Comparison of ENCODE assay signal across 8 cellular contexts in the genomic region with DNA sequence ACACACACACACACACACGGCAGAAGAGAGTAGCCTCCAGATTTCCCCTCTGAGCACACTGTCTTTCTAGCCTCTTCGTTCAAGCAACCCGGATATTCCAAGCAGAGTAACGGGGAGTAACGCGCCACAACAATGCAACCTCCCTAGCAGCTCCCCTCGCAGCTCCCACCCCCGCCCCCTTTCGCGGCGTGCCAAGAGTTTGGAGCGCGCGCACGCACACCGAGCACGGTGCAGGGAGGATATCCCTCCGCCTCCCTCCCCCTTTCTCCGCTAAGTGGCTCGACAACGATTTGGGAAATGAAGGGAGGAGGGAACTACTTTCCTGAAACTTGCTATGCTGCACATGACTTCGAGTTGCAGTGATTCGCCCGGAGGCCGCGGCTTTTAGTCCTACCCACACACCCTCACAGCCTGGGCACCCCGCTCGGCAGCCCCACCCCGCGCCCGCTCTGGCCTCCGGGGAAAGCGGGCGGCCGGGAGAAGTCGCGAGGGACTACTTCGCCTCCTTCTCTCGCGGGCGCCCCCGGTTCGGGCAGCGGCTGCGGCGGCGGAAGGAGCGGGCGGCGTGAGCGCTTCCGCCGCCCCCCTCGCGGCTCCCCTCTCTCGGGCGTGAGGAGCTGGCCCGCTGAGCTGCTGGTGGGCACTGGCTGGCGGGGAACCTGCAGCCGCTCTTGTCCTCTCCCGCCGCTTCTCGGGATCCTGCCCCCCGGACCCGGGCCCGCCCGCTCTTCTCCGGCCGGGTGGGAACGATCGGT. TPM values are rescaled to one million over a fixed set of nuclear protein-coding genes. Genes with fewer than 3 reads are reported as not detected.
DNase-seq lines count a peak whose midpoint lies in the region; ATAC-seq, FAIRE-seq and TF ChIP-seq lines count a peak whose summit lies in the region.

No MANE protein-coding gene starts in this region.

- H3K4me2 ChIP-seq in HepG2 (ENCODE audit: low read depth, low read length): peak overlapping the region; percentile 90

- CTCF ChIA-PET in HepG2 (lab: Yijun Ruan, JAX; ENCODE audit: low intra/inter-chr PET ratio, low total read pairs): interaction anchor here (2.3 kb wide), 1 partner anchor 102 kb away, joined by 6 read pairs; no protein-coding TSS in a partner anchor

- H3K9me3 ChIP-seq in HepG2 (ENCODE audit: low read length): no peaks in the 10 kb centered on the region

- DNase-seq in AG09309 (ENCODE audit: low read depth) (peak; percentile 99), NCI-H748 treated with DMSO at 0.1 percent for 48 hours (lab: John Stamatoyannopoulos, UW) (peak; percentile 36), dorsolateral prefrontal cortex (peak; percentile 70 to 87 (median 82)), HepG2 (ENCODE audit: low spot score) (peak; percentile 91)
- peak; percentile 43 to 49 for DNase-seq in activated CD4-positive, alpha-beta T cell treated with anti-CD3 and anti-CD28 coated beads, Interleukin-2, amount 50 U/mL, for 4 hours
- DNase-seq in stimulated activated CD4-positive, alpha-beta T cell treated with anti-CD3 and anti-CD28 coated beads, Interleukin-2, amount 100 ng/mL, for 24 hours: peak; percentile 70 to 76

- H3K27ac ChIP-seq in dorsolateral prefrontal cortex (peak overlapping the region; percentile 87 to 100 (median 98)), HepG2 (ENCODE audit: extremely low read length, insufficient read depth, low read length) (peak overlapping the region; percentile 97)

- TF ChIP-seq CTCF in AG09309 (IDR thresholded peaks at IDR 0.05; ENCODE audit: control insufficient read depth, insufficient read depth, low read depth, low read length, missing control alignments) (no peak), dorsolateral prefrontal cortex (IDR thresholded peaks at IDR 0.05 in 54 of 56, conservative IDR thresholded peaks at IDR 0.05 in 2 of 56; ENCODE audit: low read depth in 1 of 56, partially characterized antibody in 56 of 56) (peak in 9 of 56 donors; percentile 4 to 25 (median 14)), HepG2 (CRISPR knock-in tag; IDR thresholded peaks at IDR 0.05) (no peak)

- H3K4me1 ChIP-seq in HepG2 (ENCODE audit: insufficient read depth, low read length): peaks cover 25% of the 10 kb centered on the region

- TF ChIP-seq POLR2A in HepG2 (IDR thresholded peaks at IDR 0.05; ENCODE audit: insufficient read depth in 1 of 2, low read depth in 2 of 2, low read length in 2 of 2): peak; percentile 40 to 85; a peak in 3 of 4 replicates

- H2AFZ ChIP-seq in HepG2 (ENCODE audit: low read length): peak overlapping the region; percentile 61

- TF ChIP-seq EP300 in HepG2 (IDR thresholded peaks at IDR 0.05; ENCODE audit: low read depth in 2 of 2, low read length in 2 of 2) (no peak; a peak in 1 of 4 replicates), HepG2 (CRISPR knock-in tag; IDR thresholded peaks at IDR 0.05; ENCODE audit: borderline replicate concordance) (no peak)

- peak overlapping the region; percentile 98 for H3K4me3 ChIP-seq in AG09309 (ENCODE audit: control insufficient read depth, low read depth, low read length)
- H3K4me3 ChIP-seq in dorsolateral prefrontal cortex: peak overlapping the region; percentile 62 to 97 (median 88)
- H3K4me3 ChIP-seq in HepG2 (replicated peaks in 1 of 3; ENCODE audit: insufficient read depth in 1 of 3, low read depth in 2 of 3, low read length in 3 of 3): peak overlapping the region; percentile 78 to 84 (median 82)

- H3K36me3 ChIP-seq in HepG2 (replicated peaks in 1 of 2; ENCODE audit: control insufficient read depth in 1 of 2, insufficient read depth in 2 of 2, low read length in 2 of 2): no peaks in the 10 kb centered on the region

- no peak for TF ChIP-seq RAD21 in HepG2 (CRISPR knock-in tag; IDR thresholded peaks at IDR 0.05)

- H3K79me2 ChIP-seq in HepG2 (ENCODE audit: insufficient read depth, low read length): peaks cover 40% of the 10 kb centered on the region

- peak; percentile 18 for FAIRE-seq in HepG2 (lab: Jason Lieb, UNC)

- no peaks in the 10 kb centered on the region for H3K27me3 ChIP-seq in dorsolateral prefrontal cortex
- H3K27me3 ChIP-seq in HepG2 (ENCODE audit: control insufficient read depth in 1 of 2, insufficient read depth in 2 of 2, low read length in 2 of 2): no peaks in the 10 kb centered on the region; a peak in 1 of 5 replicates

- intact Hi-C loops in dorsolateral prefrontal cortex (cut with DNase I): loop anchor here (1.0 to 5.0 kb wide), 11 partner anchors 25 to 255 kb away; partner anchors contain the start of gene FAM98B (in 1 of the 2)
- intact Hi-C loops in HepG2 (cut with micrococcal nuclease; ENCODE audit: unreplicated experiment): loop anchor here (1.0 kb wide), 2 partner anchors 102 to 180 kb away; no protein-coding TSS in a partner anchor

- POLR2A ChIA-PET in HepG2 (lab: Yijun Ruan, JAX): interaction anchor here (0.8 to 3.7 kb wide), 14 partner anchors 8 to 202 kb away, joined by 3 to 29 read pairs (median 4); partner anchors contain the start of gene FAM98B

- peak overlapping the region; percentile 85 for H3K9ac ChIP-seq in HepG2 (ENCODE audit: insufficient read depth, low read depth, low read length)

- BruUV-seq in HepG2 (replicated peaks; lab: Mats Ljungman, UMichigan): no TSS peak

- 0% methylated on average over 7 of the region's 71 CpGs for WGBS in HepG2 (ENCODE audit: low lambda C conversion rate)

- in situ Hi-C loops in HepG2 (cut with HindIII; ENCODE audit: extremely low pct_ligation_motif_present, low pct_unique_long_range_greater_than_20kb): loop anchor here (10.0 kb wide), 1 partner anchor 177 kb away; no protein-coding TSS in a partner anchor

- ATAC-seq in GM19035 (IDR thresholded peaks at IDR 0.05; ENCODE audit: unreplicated experiment): peak; percentile 44
- peak; percentile 39 for ATAC-seq in HG03442 (IDR thresholded peaks at IDR 0.05; ENCODE audit: unreplicated experiment)
- peak; percentile 78 for ATAC-seq in HepG2

- peaks cover 11% of the 10 kb centered on the region; the same call in 1 of the 2 replicates for H4K20me1 ChIP-seq in HepG2 (ENCODE audit: insufficient read depth, low read length)

TF ChIP-seq in HepG2, 621 proteins besides CTCF, POLR2A, EP300 and RAD21 (continues in another document):
- TF ChIP-seq, protein P1, sequence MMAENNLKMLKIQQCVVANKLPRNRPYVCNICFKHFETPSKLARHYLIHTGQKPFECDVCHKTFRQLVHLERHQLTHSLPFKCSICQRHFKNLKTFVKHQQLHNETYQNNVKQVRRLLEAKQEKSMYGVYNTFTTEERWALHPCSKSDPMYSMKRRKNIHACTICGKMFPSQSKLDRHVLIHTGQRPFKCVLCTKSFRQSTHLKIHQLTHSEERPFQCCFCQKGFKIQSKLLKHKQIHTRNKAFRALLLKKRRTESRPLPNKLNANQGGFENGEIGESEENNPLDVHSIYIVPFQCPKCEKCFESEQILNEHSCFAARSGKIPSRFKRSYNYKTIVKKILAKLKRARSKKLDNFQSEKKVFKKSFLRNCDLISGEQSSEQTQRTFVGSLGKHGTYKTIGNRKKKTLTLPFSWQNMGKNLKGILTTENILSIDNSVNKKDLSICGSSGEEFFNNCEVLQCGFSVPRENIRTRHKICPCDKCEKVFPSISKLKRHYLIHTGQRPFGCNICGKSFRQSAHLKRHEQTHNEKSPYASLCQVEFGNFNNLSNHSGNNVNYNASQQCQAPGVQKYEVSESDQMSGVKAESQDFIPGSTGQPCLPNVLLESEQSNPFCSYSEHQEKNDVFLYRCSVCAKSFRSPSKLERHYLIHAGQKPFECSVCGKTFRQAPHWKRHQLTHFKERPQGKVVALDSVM (CRISPR knock-in tag; IDR thresholded peaks at IDR 0.05): peak; percentile 18; the same call in 1 of the 2 replicates
- peak; percentile 65; the same call in 1 of the 2 replicates for TF ChIP-seq KDM5A (IDR thresholded peaks at IDR 0.05; ENCODE audit: borderline replicate concordance, low read length)
- TF ChIP-seq ZNF780A (CRISPR knock-in tag; IDR thresholded peaks at IDR 0.05): 0 out of 2 replicates have a peak, but pooled peaks have one; percentile 22
- no peak for TF ChIP-seq ZFP90 (CRISPR knock-in tag; IDR thresholded peaks at IDR 0.05; ENCODE audit: borderline replicate concordance)
- peak; percentile 69; the same call in 1 of the 2 replicates for TF ChIP-seq ZNF782 (CRISPR knock-in tag; IDR thresholded peaks at IDR 0.05; ENCODE audit: borderline replicate concordance)
- no peak; the same call in 1 of the 2 replicates for TF ChIP-seq KLF12 (CRISPR knock-in tag; IDR thresholded peaks at IDR 0.05; ENCODE audit: borderline replicate concordance)
- no peak for TF ChIP-seq ZBTB21 (CRISPR knock-in tag; IDR thresholded peaks at IDR 0.05)

RNA-seq across cellular contexts. Expression of gene SPRED1, which starts 0.7 kb away (rescaled TPM):
- total RNA-seq in dorsolateral prefrontal cortex (10 to 100 TPM; 32.0 to 67.9 (median 45.7) TPM), HepG2 (2016; rRNA removed; fragmentation: Illumina TruSeq; extraction: Trizol) (9.4 and 9.6 TPM in 2 replicates)
- 3.8 and 3.9 TPM in 2 replicates for total RNA-seq in HepG2 (2016; cell fraction: cytosol; rRNA removed; fragmentation: Illumina TruSeq; extraction: Trizol; ENCODE audit: low read depth)
- 8.8 and 10.3 TPM in 2 replicates for total RNA-seq in HepG2 (2016; cell fraction: insoluble cytoplasmic fraction; rRNA removed; fragmentation: Illumina TruSeq; extraction: Trizol)
- total RNA-seq in HepG2 (2016; cell fraction: membrane; rRNA removed; fragmentation: Illumina TruSeq; extraction: Trizol): 6.7 and 8.9 TPM in 2 replicates
- total RNA-seq in HepG2 (2016; cell fraction: nucleus; rRNA removed; fragmentation: Illumina TruSeq; extraction: Trizol): 9.2 and 11.1 TPM in 2 replicates
- 3.4 and 3.8 TPM in 2 replicates for polyA plus RNA-seq in HepG2 (2011; rRNA removed)
- 1.4 and 2.6 TPM in 2 replicates for polyA plus RNA-seq in HepG2 (2011; cell fraction: cytosol; rRNA removed)
- 3.3 and 3.7 TPM in 2 replicates for polyA plus RNA-seq in HepG2 (2011; cell fraction: nucleus; rRNA removed)
- 7.2 and 8.0 TPM in 2 replicates for polyA plus RNA-seq in HepG2 (2012)
- 0.54 and 0.76 TPM in 2 replicates for polyA plus RNA-seq in HepG2 (2016; cell fraction: cytosol; fragmentation: Illumina TruSeq; extraction: Trizol; ENCODE audit: low read depth)
- polyA plus RNA-seq in HepG2 (2016; cell fraction: insoluble cytoplasmic fraction; fragmentation: Illumina TruSeq; extraction: Trizol; ENCODE audit: low read depth): 7.2 and 7.7 TPM in 2 replicates
- 2.1 and 2.6 TPM in 2 replicates for polyA plus RNA-seq in HepG2 (2016; cell fraction: membrane; fragmentation: Illumina TruSeq; extraction: Trizol; ENCODE audit: low read depth)
- polyA plus RNA-seq in HepG2 (2016; cell fraction: nucleus; fragmentation: Illumina TruSeq; extraction: Trizol; ENCODE audit: insufficient read depth, low read depth): 5.9 and 6.9 TPM in 2 replicates
- 2.6 and 7.2 TPM in 2 replicates for polyA minus RNA-seq in HepG2 (2011; rRNA and poly(A)+ RNA removed; ENCODE audit: low replicate concordance)
- 8.4 and 9.2 TPM in 2 replicates for polyA minus RNA-seq in HepG2 (2011; cell fraction: cytosol; rRNA and poly(A)+ RNA removed)
- 33.1 and 35.3 TPM in 2 replicates for polyA minus RNA-seq in HepG2 (2011; cell fraction: nucleus; rRNA and poly(A)+ RNA removed)

Comparison
In these comparisons a context has a peak if more than half of its experiments do, and no peak if none do; other contexts are left out.
1. Peak in every context shown above with its lines: DNase-seq, ATAC-seq, H3K4me3 ChIP-seq and H3K27ac ChIP-seq.
2. DNase-seq: peak in every context shown above with its lines; median percentile 99 in AG09309; 91 in HepG2; 82 in dorsolateral prefrontal cortex; 73 in stimulated activated CD4-positive, alpha-beta T cell treated with anti-CD3 and anti-CD28 coated beads, Interleukin-2, amount 100 ng/mL, for 24 hours; 46 in activated CD4-positive, alpha-beta T cell treated with anti-CD3 and anti-CD28 coated beads, Interleukin-2, amount 50 U/mL, for 4 hours; 36 in NCI-H748 treated with DMSO at 0.1 percent for 48 hours.